8 cellular contexts compared by ENCODE assay signal in the genomic region with DNA sequence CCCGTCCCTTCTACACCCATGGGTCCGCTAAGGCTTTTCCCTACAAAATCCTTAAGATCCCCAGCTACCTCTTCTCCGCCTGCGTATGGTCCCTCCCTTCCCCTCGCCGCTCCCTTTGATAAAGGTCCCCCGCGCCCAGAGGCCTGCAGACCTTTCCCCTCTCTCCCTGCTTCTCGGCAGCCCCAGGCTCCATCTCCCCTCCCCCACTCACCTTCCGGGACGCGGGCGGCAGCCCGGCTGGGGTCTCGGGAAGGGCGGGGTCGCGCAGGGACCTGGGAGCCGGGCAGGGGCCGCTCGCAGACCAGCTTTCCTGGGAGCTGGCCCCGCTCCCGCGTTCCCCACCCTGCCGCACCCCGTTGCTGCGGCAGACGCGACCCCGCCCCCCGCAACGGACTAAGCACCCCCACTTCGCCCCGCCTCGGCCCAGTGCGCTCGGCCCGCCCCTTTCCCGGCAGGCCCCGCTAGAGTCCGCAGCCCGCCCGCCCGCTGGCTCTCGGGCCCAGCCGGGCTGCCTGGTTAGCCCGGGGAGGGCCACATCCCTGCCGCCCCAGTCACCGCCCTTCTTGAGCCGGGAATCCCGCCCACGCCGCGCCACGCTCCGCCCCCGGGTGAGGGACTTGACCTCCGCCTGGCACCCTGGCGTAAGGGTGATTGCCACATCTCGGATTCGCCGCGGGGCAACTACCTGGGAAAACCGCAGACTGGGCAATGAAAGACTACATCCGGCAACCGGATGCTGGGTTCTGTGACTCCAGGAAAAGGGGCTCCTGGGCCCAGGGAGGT. TPM values are rescaled to one million over a fixed set of nuclear protein-coding genes. Genes with fewer than 3 reads are reported as not detected.
DNase-seq lines count a peak whose midpoint lies in the region; ATAC-seq and TF ChIP-seq lines count a peak whose summit lies in the region.

A gene with protein sequence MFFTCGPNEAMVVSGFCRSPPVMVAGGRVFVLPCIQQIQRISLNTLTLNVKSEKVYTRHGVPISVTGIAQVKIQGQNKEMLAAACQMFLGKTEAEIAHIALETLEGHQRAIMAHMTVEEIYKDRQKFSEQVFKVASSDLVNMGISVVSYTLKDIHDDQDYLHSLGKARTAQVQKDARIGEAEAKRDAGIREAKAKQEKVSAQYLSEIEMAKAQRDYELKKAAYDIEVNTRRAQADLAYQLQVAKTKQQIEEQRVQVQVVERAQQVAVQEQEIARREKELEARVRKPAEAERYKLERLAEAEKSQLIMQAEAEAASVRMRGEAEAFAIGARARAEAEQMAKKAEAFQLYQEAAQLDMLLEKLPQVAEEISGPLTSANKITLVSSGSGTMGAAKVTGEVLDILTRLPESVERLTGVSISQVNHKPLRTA (minus strand): TSS at position 372 of the 783 bp plus-strand sequence. CDS start 498 bp downstream, outside the sequence.

- ATAC-seq in GM21737 (IDR thresholded peaks at IDR 0.05; ENCODE audit: unreplicated experiment), result peak; percentile 56
- ATAC-seq in stimulated activated naive CD8-positive, alpha-beta T cell treated with anti-CD3 and anti-CD28 coated beads, Interleukin-15, Interleukin-2, amounts not matched to agents 100 U/mL and 50 U/mL, for 24 hours, result peak; percentile 79

- H3K4me1 Mint-ChIP-seq in nephron, result peaks cover 30% of the 10 kb centered on the region

- DNase-seq in DMS53 treated with DMSO at 0.1 percent for 48 hours (lab: John Stamatoyannopoulos, UW; ENCODE audit: unreplicated experiment) (peak; percentile 90), LHCN-M2 (ENCODE audit: low read depth) (peak; percentile 98), SHP77 (lab: John Stamatoyannopoulos, UW) (peak; percentile 87 to 91), fibroblast of pulmonary artery (ENCODE audit: low read depth) (peak; percentile 98)
- DNase-seq in activated effector memory CD4-positive, alpha-beta T cell treated with Interleukin-2 at 50 U/mL for 16 hours, result peak; percentile 82
- peak; percentile 99 for DNase-seq in stimulated activated naive CD8-positive, alpha-beta T cell treated with anti-CD3 and anti-CD28 coated beads, Interleukin-15, Interleukin-2, amounts not matched to agents 100 U/mL and 50 U/mL, for 24 hours

- peak within 1 kb of the TSS; percentile 87 for H3K4me3 ChIP-seq in fibroblast of pulmonary artery (replicated peaks; ENCODE audit: low read depth, low read length)

- H3K27ac Mint-ChIP-seq in nephron, result peak within 1 kb of the TSS; percentile 94 to 98 (median 95)

- H3K9me3 Mint-ChIP-seq in nephron, result no peaks in the 10 kb centered on the region

- TF ChIP-seq CTCF in fibroblast of pulmonary artery (IDR thresholded peaks at IDR 0.05; ENCODE audit: low read length, missing control alignments), result no peak
- TF ChIP-seq CTCF in nephron (IDR thresholded peaks at IDR 0.05; ENCODE audit: unreplicated experiment in 3 of 3), result no peak

- peak within 1 kb of the TSS; percentile 92 to 98 (median 93) for H3K4me3 Mint-ChIP-seq in nephron

- H3K27me3 Mint-ChIP-seq in nephron (ENCODE audit: low read depth), result no peaks in the 10 kb centered on the region

- H3K36me3 Mint-ChIP-seq in nephron (ENCODE audit: low read depth), result peaks cover 34% of the 10 kb centered on the region

RNA-seq across cellular contexts. Expression of the gene that starts here (rescaled TPM):
- total RNA-seq in LHCN-M2 (2014; rRNA removed), result 207 and 208 TPM in 2 replicates
- 262 TPM for polyA plus RNA-seq in LHCN-M2 (2012)

Comparison
In these comparisons a context has a peak if more than half of its experiments do, and no peak if none do; other contexts are left out.
1. Peak in every context shown above with its lines: DNase-seq, ATAC-seq and H3K4me3 ChIP-seq.